Comparison of ENCODE assay signal across 1 cellular context in genomic region chr17:44608732-44609435, GRCh38.
TF ChIP-seq lines count a peak whose summit lies in the region.

No MANE protein-coding gene starts in this region.

TF ChIP-seq in HepG2, 621 proteins besides CTCF, POLR2A, EP300 and RAD21 (continued from another document and continues in another):
- TF ChIP-seq IKZF5 (CRISPR knock-in tag; IDR thresholded peaks at IDR 0.05) (0 out of 2 replicates have a peak, but pooled peaks have one; percentile 40), SP1 (IDR thresholded peaks at IDR 0.05) (no peak), SP1 (CRISPR knock-in tag; IDR thresholded peaks at IDR 0.05) (peak; percentile 25; the same call in 1 of the 2 replicates), HDAC6 (IDR thresholded peaks at IDR 0.05; ENCODE audit: low read depth, low read length) (no peak), AKAP8 (CRISPR knock-in tag; IDR thresholded peaks at IDR 0.05) (0 out of 2 replicates have a peak, but pooled peaks have one; percentile 37), PAF1 (CRISPR knock-in tag; IDR thresholded peaks at IDR 0.05) (no peak), ARID3A (IDR thresholded peaks at IDR 0.05; ENCODE audit: low read depth, low read length) (peak; percentile 35; the same call in 1 of the 2 replicates), ETV6 (CRISPR knock-in tag; conservative IDR thresholded peaks at IDR 0.05) (0 out of 2 replicates have a peak, but pooled peaks have one; percentile 33), ARID4A (CRISPR knock-in tag; IDR thresholded peaks at IDR 0.05; ENCODE audit: borderline replicate concordance) (no peak; the same call in 1 of the 2 replicates), HMG20A (CRISPR knock-in tag; IDR thresholded peaks at IDR 0.05; ENCODE audit: borderline replicate concordance) (0 out of 2 replicates have a peak, but pooled peaks have one; percentile 39), PHF21A (CRISPR knock-in tag; IDR thresholded peaks at IDR 0.05) (0 out of 2 replicates have a peak, but pooled peaks have one; percentile 16), ZNF362 (CRISPR knock-in tag; IDR thresholded peaks at IDR 0.05; ENCODE audit: borderline replicate concordance) (no peak), ZHX2 (IDR thresholded peaks at IDR 0.05; ENCODE audit: low read depth) (0 out of 2 replicates have a peak, but pooled peaks have one; percentile 49), ZHX2 (CRISPR knock-in tag; IDR thresholded peaks at IDR 0.05; ENCODE audit: borderline replicate concordance) (no peak), MYNN (CRISPR knock-in tag; IDR thresholded peaks at IDR 0.05; ENCODE audit: low read depth) (no peak), GZF1 (CRISPR knock-in tag; IDR thresholded peaks at IDR 0.05) (no peak), ZNF550 (CRISPR knock-in tag; IDR thresholded peaks at IDR 0.05; ENCODE audit: borderline replicate concordance) (no peak), RORA (CRISPR knock-in tag; IDR thresholded peaks at IDR 0.05) (no peak), NPAS2 (CRISPR knock-in tag; IDR thresholded peaks at IDR 0.05; ENCODE audit: borderline replicate concordance) (no peak), FOXA1 (IDR thresholded peaks at IDR 0.05) (no peak), FOXA1 (CRISPR knock-in tag; IDR thresholded peaks at IDR 0.05) (0 out of 2 replicates have a peak, but pooled peaks have one; percentile 39), ETV5 (CRISPR knock-in tag; IDR thresholded peaks at IDR 0.05; ENCODE audit: borderline replicate concordance) (peak; percentile 79; the same call in 1 of the 2 replicates), DRAP1 (CRISPR knock-in tag; IDR thresholded peaks at IDR 0.05) (peak; percentile 58; the same call in 1 of the 2 replicates), ZNF580 (CRISPR knock-in tag; IDR thresholded peaks at IDR 0.05; ENCODE audit: borderline replicate concordance, low read depth) (peak; percentile 52; the same call in 1 of the 2 replicates), MXI1 (IDR thresholded peaks at IDR 0.05; ENCODE audit: borderline replicate concordance, low read depth, low read length) (peak; percentile 29; the same call in 1 of the 3 replicates), ZBTB8A (CRISPR knock-in tag; IDR thresholded peaks at IDR 0.05; ENCODE audit: borderline replicate concordance, low read depth) (0 out of 2 replicates have a peak, but pooled peaks have one; percentile 19), HBP1 (CRISPR knock-in tag; IDR thresholded peaks at IDR 0.05; ENCODE audit: low read depth) (peak; percentile 64; the same call in 1 of the 2 replicates), MTA1 (CRISPR knock-in tag; IDR thresholded peaks at IDR 0.05; ENCODE audit: borderline replicate concordance) (peak; percentile 85), GATAD2A (CRISPR knock-in tag; IDR thresholded peaks at IDR 0.05) (no peak; the same call in 1 of the 2 replicates), TCF7 (IDR thresholded peaks at IDR 0.05; ENCODE audit: low read depth) (no peak), NBN (conservative IDR thresholded peaks at IDR 0.05) (no peak), PRDM10 (CRISPR knock-in tag; IDR thresholded peaks at IDR 0.05; ENCODE audit: low read depth) (peak; percentile 96), ZNF101 (CRISPR knock-in tag; IDR thresholded peaks at IDR 0.05; ENCODE audit: borderline replicate concordance, low read depth) (no peak), FOXO1 (CRISPR knock-in tag; IDR thresholded peaks at IDR 0.05) (peak; percentile 61)
